ENCODE assay signal across 16 cellular contexts in genomic region chr2:131444736-131445514, GRCh38. TPM values are rescaled to one million over a fixed set of nuclear protein-coding genes. Genes with fewer than 3 reads are reported as not detected.
"Had no signal": no experiment of that assay in that cellular context is flagged by ENCODE, and none has a peak within 500 bp of the region (broad histone marks: within the 10 kb centered on the region; RNA-seq: fewer than 3 reads in every experiment).

No MANE protein-coding gene starts in this region.

RNA-seq across cellular contexts. Expression of gene TUBA3D, which starts 31.0 kb away (rescaled TPM):
- total RNA-seq: naive thymus-derived CD8-positive, alpha-beta T cell; natural killer cell treated with Interleukin-12 subunit alpha and Interleukin-12 subunit beta and Interleukin-15 and Interleukin-18, amount 100 ng/mL, for 72 hours; neural crest cell; omental fat pad; osteocyte; pancreas; posterior vena cava; pulmonary artery endothelial cell; sciatic nerve; smooth muscle cell; spleen; suprapubic skin; thoracic aorta; tibial nerve; upper lobe of left lung; urinary bladder had no signal
